In the genomic region with DNA sequence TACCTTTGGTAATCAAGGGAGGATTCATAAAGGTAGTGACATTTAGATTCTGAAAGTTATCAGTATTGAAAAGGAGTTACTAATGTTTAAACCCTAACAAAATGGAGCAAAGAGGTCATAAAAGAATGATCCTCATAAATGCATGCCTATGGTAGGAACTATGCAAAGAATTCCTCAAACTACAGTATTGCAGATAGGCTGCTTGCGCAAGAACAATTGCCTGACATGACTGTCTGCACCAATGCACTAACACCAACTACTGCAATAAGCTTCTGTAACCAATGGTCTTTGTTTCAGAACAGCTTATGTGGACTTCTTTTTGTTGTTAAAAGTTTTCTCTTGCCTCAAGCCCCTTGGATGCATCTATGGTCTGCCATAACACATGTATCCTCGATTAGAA, we compare ENCODE assay signal across 16 cellular contexts.
DNase-seq lines count a peak whose midpoint lies in the region; ATAC-seq, FAIRE-seq and TF ChIP-seq lines count a peak whose summit lies in the region.
"Had no signal": no experiment of that assay in that cellular context is flagged by ENCODE, and none has a peak within 500 bp of the region (broad histone marks: within the 10 kb centered on the region; RNA-seq: fewer than 3 reads in every experiment).

No MANE protein-coding gene starts in this region.

- H4K20me1 ChIP-seq in astrocyte (ENCODE audit: insufficient read depth, low read length): no peaks in the 10 kb centered on the region

- POLR2A ChIA-PET in AG04450 (lab: Yijun Ruan, JAX): no interaction called here

- H3K36me3 ChIP-seq in astrocyte (ENCODE audit: insufficient read depth, low read length): no peaks in the 10 kb centered on the region
- H3K36me3 ChIP-seq: ascending aorta, thoracic aorta had no signal

- no peak overlapping the region for H3K4me2 ChIP-seq in astrocyte (ENCODE audit: low read length)

- H3K27ac ChIP-seq in AG04450 (ENCODE audit: low read depth, low read length) (no peak overlapping the region), astrocyte (ENCODE audit: low read depth, low read length) (no peak overlapping the region)
- H3K27ac ChIP-seq: ascending aorta, thoracic aorta had no signal

- ATAC-seq in GM19467 (IDR thresholded peaks at IDR 0.05; ENCODE audit: unreplicated experiment): no peak
- no peak for ATAC-seq in HG03108 (IDR thresholded peaks at IDR 0.05; ENCODE audit: unreplicated experiment)
- ATAC-seq: activated T-cell treated with anti-CD3 and anti-CD28 coated beads, Interleukin-2, amount 50 U/mL, for 72 hours had no signal

- H3K27me3 ChIP-seq in AG04450 (ENCODE audit: control insufficient read depth, insufficient read depth, low read length) (no peaks in the 10 kb centered on the region), astrocyte (ENCODE audit: insufficient read depth, low read length) (no peaks in the 10 kb centered on the region)
- H3K27me3 ChIP-seq: ascending aorta had no signal

- H2AFZ ChIP-seq in astrocyte (ENCODE audit: low read depth, low read length): no peak overlapping the region

- TF ChIP-seq CTCF in AG04450 (IDR thresholded peaks at IDR 0.05; ENCODE audit: low read depth, low read length) (no peak), HFFc6 (IDR thresholded peaks at IDR 0.05) (no peak), astrocyte (IDR thresholded peaks at IDR 0.05; ENCODE audit: insufficient read depth, low read depth, low read length) (no peak)

- H3K4me3 ChIP-seq in AG04450 (ENCODE audit: low read depth, low read length): no peak overlapping the region
- no peak overlapping the region for H3K4me3 ChIP-seq in astrocyte (ENCODE audit: insufficient read depth, low read depth, low read length)
- H3K4me3 ChIP-seq: ascending aorta, thoracic aorta had no signal

- H3K36me3 Mint-ChIP-seq in HFFc6 (ENCODE audit: low read depth) (no peaks in the 10 kb centered on the region), astrocyte (ENCODE audit: low read depth, unreplicated experiment) (no peaks in the 10 kb centered on the region)

- no peaks in the 10 kb centered on the region for H3K79me2 ChIP-seq in astrocyte (ENCODE audit: insufficient read depth, low read length)

- H3K9ac ChIP-seq in astrocyte (ENCODE audit: low read length): no peak overlapping the region

- H3K4me1 ChIP-seq in astrocyte (ENCODE audit: insufficient read depth, low read length): no peaks in the 10 kb centered on the region
- H3K4me1 ChIP-seq: ascending aorta had no signal

- DNase-seq in AG04450 (ENCODE audit: low read depth, low spot score) (peak; percentile 16), HFFc6 (peak; percentile 59), astrocyte (ENCODE audit: low read depth) (peak; percentile 45), foreskin melanocyte (peak; percentile 7), NCI-H2171 (lab: John Stamatoyannopoulos, UW) (no peak)
- no peak for DNase-seq in activated naive CD4-positive, alpha-beta T cell treated with Interleukin-2 at 50 U/mL for 16 hours
- DNase-seq: activated CD4-positive, alpha-beta T cell treated with anti-CD3 and anti-CD28 coated beads, Interleukin-2, amount 50 U/mL, for 1 hour; activated T-cell treated with anti-CD3 and anti-CD28 coated beads, Interleukin-2, amount 50 U/mL, for 72 hours; DMS153; NCI-H1436 treated with DMSO at 0.1 percent for 48 hours; NCI-H524 treated with DMSO at 0.1 percent for 48 hours had no signal

- H3K4me3 Mint-ChIP-seq in HFFc6: no peak overlapping the region; the same call in 1 of the 2 replicates
- no peak overlapping the region for H3K4me3 Mint-ChIP-seq in astrocyte (ENCODE audit: unreplicated experiment)
- H3K4me3 Mint-ChIP-seq: activated T-cell treated with anti-CD3 and anti-CD28 coated beads, Interleukin-2, amount 50 U/mL, for 72 hours had no signal

- CTCF ChIA-PET in AG04450 (lab: Charles Lee): no interaction called here

- no peaks in the 10 kb centered on the region for H3K9me3 Mint-ChIP-seq in HFFc6
- H3K9me3 Mint-ChIP-seq in astrocyte (ENCODE audit: unreplicated experiment): peaks cover 3% of the 10 kb centered on the region

- peak overlapping the region; percentile 0; the same call in 1 of the 2 replicates for H3K27ac Mint-ChIP-seq in HFFc6
- H3K27ac Mint-ChIP-seq in astrocyte (ENCODE audit: unreplicated experiment): no peak overlapping the region
- H3K27ac Mint-ChIP-seq: activated T-cell treated with anti-CD3 and anti-CD28 coated beads, Interleukin-2, amount 50 U/mL, for 72 hours; progenitor cell of endocrine pancreas had no signal

- H3K9me3 ChIP-seq in AG04450 (ENCODE audit: control insufficient read depth, insufficient read depth, low read length) (no peaks in the 10 kb centered on the region), astrocyte (ENCODE audit: insufficient read depth, low read depth, low read length) (no peaks in the 10 kb centered on the region)

- peaks cover 13% of the 10 kb centered on the region; the same call in 1 of the 2 replicates for H3K4me1 Mint-ChIP-seq in HFFc6 (ENCODE audit: low read depth)
- H3K4me1 Mint-ChIP-seq in astrocyte (ENCODE audit: low read depth, unreplicated experiment): peaks cover 3% of the 10 kb centered on the region

- FAIRE-seq in astrocyte (lab: Jason Lieb, UNC): peak; percentile 17

- H3K27me3 Mint-ChIP-seq in HFFc6 (ENCODE audit: insufficient read depth): no peaks in the 10 kb centered on the region; the same call in 1 of the 2 replicates
- no peaks in the 10 kb centered on the region for H3K27me3 Mint-ChIP-seq in astrocyte (ENCODE audit: low read depth, unreplicated experiment)
- H3K27me3 Mint-ChIP-seq: progenitor cell of endocrine pancreas had no signal

Comparison
In these comparisons a context has a peak if more than half of its experiments do, and no peak if none do; other contexts are left out.
1. DNase-seq: peak in AG04450 (single experiment), HFFc6 (single experiment), astrocyte (single experiment) and foreskin melanocyte (single experiment); none in activated naive CD4-positive, alpha-beta T cell treated with Interleukin-2 at 50 U/mL for 16 hours (single experiment) and NCI-H2171 (single experiment).